ENCODE assay signal across 25 cellular contexts in the genomic region with DNA sequence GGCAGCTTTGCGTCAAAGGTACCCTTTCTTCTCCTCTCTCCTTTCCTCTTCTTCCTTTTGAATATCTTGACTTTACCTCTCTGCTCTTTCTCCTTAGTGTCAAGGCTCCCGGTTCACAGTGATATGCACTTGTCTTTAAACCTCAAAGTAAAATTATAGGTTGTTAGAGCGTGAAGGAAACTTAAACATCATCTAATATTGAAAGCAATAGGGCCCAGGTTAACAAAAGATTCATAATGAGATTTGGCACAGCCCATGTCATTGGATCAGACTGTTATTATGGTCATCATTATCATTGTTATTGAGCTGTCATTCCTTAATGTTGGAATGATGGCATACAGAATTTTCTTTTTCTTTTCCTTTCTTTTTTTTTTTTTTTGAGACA. TPM values are rescaled to one million over a fixed set of nuclear protein-coding genes. Genes with fewer than 3 reads are reported as not detected.
DNase-seq lines count a peak whose midpoint lies in the region; ATAC-seq, FAIRE-seq and TF ChIP-seq lines count a peak whose summit lies in the region.
"Had no signal": no experiment of that assay in that cellular context is flagged by ENCODE, and none has a peak within 500 bp of the region (broad histone marks: within the 10 kb centered on the region; RNA-seq: fewer than 3 reads in every experiment).

No MANE protein-coding gene starts in this region.

- peaks cover 12% of the 10 kb centered on the region for H3K4me1 Mint-ChIP-seq in T-helper 1 cell treated with Interleukin-12 subunit alpha and Interleukin-12 subunit beta and Interleukin-4 antibody, amounts not matched to agents 30 μg/mL and 1 μg/mL, for 36 hours (ENCODE audit: low read depth)
- no peaks in the 10 kb centered on the region for H3K4me1 Mint-ChIP-seq in MCF 10A (ENCODE audit: insufficient read depth, unreplicated experiment)
- H3K4me1 Mint-ChIP-seq: stimulated activated effector memory CD8-positive, alpha-beta T cell treated with anti-CD3 and anti-CD28 coated beads, Interleukin-12 subunit alpha, Interleukin-12 subunit beta, amount 100 ng/mL, for 72 hours had no signal

- H3K4me3 Mint-ChIP-seq in T-helper 1 cell treated with Interleukin-12 subunit alpha and Interleukin-12 subunit beta and Interleukin-4 antibody, amounts not matched to agents 30 μg/mL and 1 μg/mL, for 36 hours: no peak overlapping the region
- H3K4me3 Mint-ChIP-seq in MCF 10A (ENCODE audit: unreplicated experiment): no peak overlapping the region
- H3K4me3 Mint-ChIP-seq: CD8-positive, alpha-beta T cell; memory B cell; stimulated activated effector memory CD8-positive, alpha-beta T cell treated with anti-CD3 and anti-CD28 coated beads, Interleukin-12 subunit alpha, Interleukin-12 subunit beta, amount 100 ng/mL, for 72 hours; T-helper 17 cell had no signal

- POLR2A ChIA-PET in MCF 10A (lab: Yijun Ruan, JAX): interaction anchor here (0.5 kb wide), 1 partner anchor 62 kb away, joined by 5 read pairs; no protein-coding TSS in a partner anchor

- no peak for FAIRE-seq in RCC 7860 (lab: Jason Lieb, UNC)

- ATAC-seq in HG02623 (IDR thresholded peaks at IDR 0.05; ENCODE audit: unreplicated experiment) (peak; percentile 23), HG03460 (IDR thresholded peaks at IDR 0.05; ENCODE audit: unreplicated experiment) (peak; percentile 18)
- ATAC-seq: CD8-positive, alpha-beta T cell; stimulated activated effector memory CD8-positive, alpha-beta T cell treated with anti-CD3 and anti-CD28 coated beads, Interleukin-12 subunit alpha, Interleukin-12 subunit beta, amount 100 ng/mL, for 72 hours had no signal

- no peak for TF ChIP-seq CTCF in MCF 10A (IDR thresholded peaks at IDR 0.05; ENCODE audit: unreplicated experiment)

- intact Hi-C loops in MCF 10A (cut with micrococcal nuclease): loop anchor here (1.0 to 10.0 kb wide), 4 partner anchors 173 to 385 kb away; no protein-coding TSS in a partner anchor

- DNase-seq in T-helper 1 cell: no peak
- no peak for DNase-seq in CD1c-positive myeloid dendritic cell (ENCODE audit: extremely low spot score)
- DNase-seq in MCF 10A (ENCODE audit: unreplicated experiment): no peak
- no peak for DNase-seq in NCI-H1694 treated with DMSO at 0.1 percent for 48 hours (lab: John Stamatoyannopoulos, UW)
- no peak for DNase-seq in RCC 7860 (ENCODE audit: low spot score)
- DNase-seq: central memory CD4-positive, alpha-beta T cell; GDM1; NCI-H187 treated with DMSO at 0.1 percent for 48 hours; NCI-H2227 treated with DMSO at 0.1 percent for 48 hours; T-helper 17 cell had no signal

- no peaks in the 10 kb centered on the region for H3K27me3 Mint-ChIP-seq in T-helper 1 cell treated with Interleukin-12 subunit alpha and Interleukin-12 subunit beta and Interleukin-4 antibody, amounts not matched to agents 30 μg/mL and 1 μg/mL, for 36 hours (ENCODE audit: low read depth)
- H3K27me3 Mint-ChIP-seq in MCF 10A (ENCODE audit: insufficient read depth, unreplicated experiment): peaks cover 14% of the 10 kb centered on the region
- H3K27me3 Mint-ChIP-seq: memory B cell, T-helper 17 cell had no signal

- H3K36me3 Mint-ChIP-seq in T-helper 1 cell treated with Interleukin-12 subunit alpha and Interleukin-12 subunit beta and Interleukin-4 antibody, amounts not matched to agents 30 μg/mL and 1 μg/mL, for 36 hours (ENCODE audit: low read depth): no peaks in the 10 kb centered on the region
- H3K36me3 Mint-ChIP-seq in MCF 10A (ENCODE audit: insufficient read depth, unreplicated experiment): no peaks in the 10 kb centered on the region
- H3K36me3 Mint-ChIP-seq: activated naive CD4-positive, alpha-beta T cell treated with anti-CD3 and anti-CD28 coated beads, Interleukin-2, amount 50 U/mL, for 72 hours; CD8-positive, alpha-beta T cell; memory B cell; stimulated activated effector memory CD8-positive, alpha-beta T cell treated with anti-CD3 and anti-CD28 coated beads, Interleukin-12 subunit alpha, Interleukin-12 subunit beta, amount 100 ng/mL, for 72 hours had no signal

- BruUV-seq in MCF 10A (replicated peaks; lab: Mats Ljungman, UMichigan): no TSS peak

- peak overlapping the region; percentile 81 for H3K27ac Mint-ChIP-seq in T-helper 1 cell treated with Interleukin-12 subunit alpha and Interleukin-12 subunit beta and Interleukin-4 antibody, amounts not matched to agents 30 μg/mL and 1 μg/mL, for 36 hours
- H3K27ac Mint-ChIP-seq in MCF 10A (ENCODE audit: low read depth, unreplicated experiment): no peak overlapping the region
- H3K27ac Mint-ChIP-seq: activated naive CD4-positive, alpha-beta T cell treated with anti-CD3 and anti-CD28 coated beads, Interleukin-2, amount 50 U/mL, for 72 hours; CD8-positive, alpha-beta T cell; memory B cell; stimulated activated effector memory CD8-positive, alpha-beta T cell treated with anti-CD3 and anti-CD28 coated beads, Interleukin-12 subunit alpha, Interleukin-12 subunit beta, amount 100 ng/mL, for 72 hours; T-helper 17 cell had no signal

- no peaks in the 10 kb centered on the region for H3K9me3 Mint-ChIP-seq in T-helper 1 cell treated with Interleukin-12 subunit alpha and Interleukin-12 subunit beta and Interleukin-4 antibody, amounts not matched to agents 30 μg/mL and 1 μg/mL, for 36 hours
- no peaks in the 10 kb centered on the region for H3K9me3 Mint-ChIP-seq in MCF 10A (ENCODE audit: unreplicated experiment)
- H3K9me3 Mint-ChIP-seq: activated naive CD4-positive, alpha-beta T cell treated with anti-CD3 and anti-CD28 coated beads, Interleukin-2, amount 50 U/mL, for 72 hours; activated T-cell treated with anti-CD3 and anti-CD28 coated beads, Interleukin-2, amount 50 U/mL, for 72 hours; CD8-positive, alpha-beta T cell; memory B cell; stimulated activated effector memory CD8-positive, alpha-beta T cell treated with anti-CD3 and anti-CD28 coated beads, Interleukin-12 subunit alpha, Interleukin-12 subunit beta, amount 100 ng/mL, for 72 hours had no signal

- CTCF ChIA-PET in MCF 10A (lab: Yijun Ruan, JAX): interaction anchor here (0.6 to 6.7 kb wide), 48 partner anchors 9 to 1511 kb away, joined by 3 to 164 read pairs (median 4); no protein-coding TSS in a partner anchor

RNA-seq across cellular contexts. Expression of a gene that starts 32.5 kb away (rescaled TPM):
- total RNA-seq in MCF 10A (2022): not detected in 2 replicates
- total RNA-seq: activated CD8-positive, alpha-beta memory T cell treated with anti-CD3 and anti-CD28 coated beads for 36 hours; activated naive CD4-positive, alpha-beta T cell treated with anti-CD3 and anti-CD28 coated beads, Interleukin-2, amount 50 U/mL, for 72 hours; activated T-cell treated with anti-CD3 and anti-CD28 coated beads, Interleukin-2, amount 50 U/mL, for 72 hours; ascending aorta; CD8-positive, alpha-beta T cell; dorsolateral prefrontal cortex; Peyer's patch; SJSA1; skeletal muscle tissue; T-helper 17 cell; thoracic aorta had no signal
